In the genomic region with DNA sequence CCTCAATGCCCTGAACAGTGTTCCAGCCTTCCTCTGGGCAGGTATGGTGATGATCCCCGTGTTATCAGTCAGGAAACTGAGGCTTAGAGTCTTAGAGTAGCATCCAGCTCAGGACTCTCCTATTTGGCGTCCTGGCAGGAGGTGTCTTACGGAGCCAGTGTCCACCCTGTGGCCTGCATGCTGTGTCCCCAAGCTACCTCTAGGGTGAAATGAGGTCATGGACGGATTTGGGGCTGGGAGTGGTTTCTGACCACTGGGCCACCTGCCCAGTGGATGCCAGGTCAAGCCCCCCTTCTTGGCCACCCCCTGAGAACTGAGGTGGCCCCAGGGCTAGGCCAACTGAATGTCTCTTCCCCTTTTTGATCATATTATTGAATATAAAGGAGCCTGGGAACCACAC, we compare ENCODE assay signal across 23 cellular contexts. TPM values are rescaled to one million over a fixed set of nuclear protein-coding genes. Genes with fewer than 3 reads are reported as not detected.
A peak's percentile ranks its signal among the peaks of the same experiment; 100 is the strongest.
DNase-seq lines count a peak whose midpoint lies in the region; ATAC-seq and TF ChIP-seq lines count a peak whose summit lies in the region.
"Had no signal": no experiment of that assay in that cellular context is flagged by ENCODE, and none has a peak within 500 bp of the region (broad histone marks: within the 10 kb centered on the region; RNA-seq: fewer than 3 reads in every experiment).

No MANE protein-coding gene starts in this region.

- H3K4me1 ChIP-seq in heart left ventricle = peaks cover 6 to 62% (median 41%) of the 10 kb centered on the region in 12 donors
- peaks cover 7% of the 10 kb centered on the region for H3K4me1 ChIP-seq in smooth muscle cell (ENCODE audit: low read depth)

- no peak overlapping the region for H3K4me3 Mint-ChIP-seq in nephron
- H3K4me3 Mint-ChIP-seq: activated CD8-positive, alpha-beta T cell treated with anti-CD3 and anti-CD28 coated beads, Interleukin-2, amount 10 ng/mL, durations not matched to agents 7 days and 5 days; brain; T-helper 2 cell treated with Interferon-gamma antibody and Interleukin-4, amounts not matched to agents 5 μg/mL and 100 μg/mL, for 36 hours had no signal

- H3K27ac ChIP-seq in heart left ventricle (peak overlapping the region in 8 of 12 donors; percentile 54 to 92 (median 85)), WERI-Rb-1 (peak overlapping the region; percentile 20), smooth muscle cell (ENCODE audit: low read depth) (no peak overlapping the region)
- H3K27ac ChIP-seq: left lung, suprapubic skin had no signal

- no peaks in the 10 kb centered on the region for H3K36me3 Mint-ChIP-seq in nephron (ENCODE audit: low read depth)
- H3K36me3 Mint-ChIP-seq: brain; CD4-positive, CD25-positive, alpha-beta regulatory T cell had no signal

- no peaks in the 10 kb centered on the region for H3K36me3 ChIP-seq in heart left ventricle
- no peaks in the 10 kb centered on the region for H3K36me3 ChIP-seq in WERI-Rb-1
- no peaks in the 10 kb centered on the region for H3K36me3 ChIP-seq in smooth muscle cell (ENCODE audit: low read depth)
- H3K36me3 ChIP-seq: left lung, prostate gland, suprapubic skin had no signal

- TF ChIP-seq CTCF in heart left ventricle (IDR thresholded peaks at IDR 0.05) (peak in 1 of 12 donors; percentile 13), WERI-Rb-1 (IDR thresholded peaks at IDR 0.05; ENCODE audit: low read depth, low read length) (no peak), nephron (IDR thresholded peaks at IDR 0.05; ENCODE audit: unreplicated experiment in 3 of 3) (no peak), smooth muscle cell (IDR thresholded peaks at IDR 0.05; ENCODE audit: borderline replicate concordance, insufficient read depth, poor library complexity, severe bottlenecking) (peak; percentile 2)

- peak overlapping the region; percentile 7 for H3K4me2 ChIP-seq in smooth muscle cell

- no peaks in the 10 kb centered on the region for H3F3A ChIP-seq in smooth muscle cell (ENCODE audit: low read depth)

- H3K27me3 Mint-ChIP-seq in nephron (ENCODE audit: low read depth) = peaks cover 15% of the 10 kb centered on the region
- H3K27me3 Mint-ChIP-seq: CD4-positive, CD25-positive, alpha-beta regulatory T cell had no signal

- H3K79me2 ChIP-seq in smooth muscle cell (ENCODE audit: low read depth) = no peaks in the 10 kb centered on the region

- DNase-seq in heart left ventricle (no peak), Right ventricle myocardium superior (no peak), WERI-Rb-1 (peak; percentile 64), smooth muscle cell (lab: John Stamatoyannopoulos, UW; ENCODE audit: unreplicated experiment) (no peak), GM19240 (ENCODE audit: insufficient read length, low spot score) (no peak)
- DNase-seq: activated CD8-positive, alpha-beta T cell treated with anti-CD3 and anti-CD28 coated beads, Interleukin-2, amount 10 ng/mL, durations not matched to agents 7 days and 5 days; activated naive CD4-positive, alpha-beta T cell treated with anti-CD3 and anti-CD28 coated beads, Interleukin-2, amount 50 U/mL, for 16 hours; amniotic stem cell; CD4-positive, CD25-positive, alpha-beta regulatory T cell; Kasumi-1; NCI-H748 treated with DMSO at 0.1 percent for 48 hours; SHP77 treated with DMSO at 0.1 percent for 48 hours; stimulated activated naive CD4-positive, alpha-beta T cell had no signal

- H3K27me3 ChIP-seq in heart left ventricle = peaks cover 0 to 7% (median 0%) of the 10 kb centered on the region in 9 donors
- H3K27me3 ChIP-seq in WERI-Rb-1 (ENCODE audit: insufficient read depth, low read depth, severe bottlenecking) = no peaks in the 10 kb centered on the region
- H3K27me3 ChIP-seq in smooth muscle cell (ENCODE audit: low read depth) = no peaks in the 10 kb centered on the region
- H3K27me3 ChIP-seq: left lung, suprapubic skin had no signal

- no peaks in the 10 kb centered on the region for H4K20me1 ChIP-seq in smooth muscle cell (ENCODE audit: low read depth)

- WGBS in heart left ventricle, 4 donors = 46 to 79% (median 58%) methylated on average over 3 to 4 of the region's 4 CpGs
- WGBS in smooth muscle cell (ENCODE audit: low lambda C conversion rate) = 91% methylated on average over 4 of the region's 4 CpGs

- intact Hi-C loops in heart left ventricle (cut with DNase I) = loop anchor here in 1 of 10 donors (10.0 kb wide), 1 partner anchor 140 kb away; no protein-coding TSS in a partner anchor
- intact Hi-C loops in Right ventricle myocardium superior (cut with DNase I) = no loop called here

- no peak overlapping the region for H3K4me3 ChIP-seq in heart left ventricle
- H3K4me3 ChIP-seq in WERI-Rb-1 (ENCODE audit: low read depth, low read length) = no peak overlapping the region
- no peak overlapping the region for H3K4me3 ChIP-seq in smooth muscle cell
- H3K4me3 ChIP-seq: left lung, prostate gland, skin epidermis, suprapubic skin had no signal

- no peak overlapping the region for H2AFZ ChIP-seq in smooth muscle cell (ENCODE audit: low read depth)

- H3K9me3 ChIP-seq in heart left ventricle (no peaks in the 10 kb centered on the region), WERI-Rb-1 (ENCODE audit: severe bottlenecking) (no peaks in the 10 kb centered on the region), smooth muscle cell (replicated peaks; ENCODE audit: low read depth) (no peaks in the 10 kb centered on the region)
- H3K9me3 ChIP-seq: left lung, prostate gland, suprapubic skin had no signal

- ATAC-seq in heart left ventricle (no peak), Right ventricle myocardium superior (ENCODE audit: poor library complexity) (no peak), HG02759 (IDR thresholded peaks at IDR 0.05; ENCODE audit: unreplicated experiment) (no peak), HG02973 (IDR thresholded peaks at IDR 0.05; ENCODE audit: unreplicated experiment) (no peak)
- ATAC-seq: activated CD8-positive, alpha-beta T cell treated with anti-CD3 and anti-CD28 coated beads, Interleukin-2, amount 10 ng/mL, durations not matched to agents 7 days and 5 days; Panc1 had no signal

- TF ChIP-seq POLR2A in heart left ventricle (IDR thresholded peaks at IDR 0.05) = no peak

- peaks cover 40% of the 10 kb centered on the region for H3K4me1 Mint-ChIP-seq in nephron

- H3K9ac ChIP-seq in smooth muscle cell (ENCODE audit: low read depth) = no peak overlapping the region

- H3K27ac Mint-ChIP-seq in nephron = peak overlapping the region in 2 of 3 experiments; percentile 69 to 90
- H3K27ac Mint-ChIP-seq: activated CD8-positive, alpha-beta T cell treated with anti-CD3 and anti-CD28 coated beads, Interleukin-2, amount 10 ng/mL, durations not matched to agents 7 days and 5 days; CD4-positive, CD25-positive, alpha-beta regulatory T cell; T-helper 2 cell treated with Interferon-gamma antibody and Interleukin-4, amounts not matched to agents 5 μg/mL and 100 μg/mL, for 36 hours had no signal

- H3K9me3 Mint-ChIP-seq in nephron = no peaks in the 10 kb centered on the region
- H3K9me3 Mint-ChIP-seq: CD4-positive, CD25-positive, alpha-beta regulatory T cell; T-helper 2 cell treated with Interferon-gamma antibody and Interleukin-4, amounts not matched to agents 5 μg/mL and 100 μg/mL, for 36 hours had no signal

RNA-seq across cellular contexts. Expression of a gene that starts 27.2 kb away (rescaled TPM):
- total RNA-seq in heart left ventricle (100 to 1,000 TPM in 1 of 9 donors, 10 to 100 TPM in 8; 17.5 to 101 (median 34.9) TPM), Right ventricle myocardium superior (13.5 TPM), smooth muscle cell (11.7 and 13.9 TPM in 2 replicates)
- polyA plus RNA-seq in heart left ventricle (100 to 1,000 TPM in 1 of 2 donors, 1 to 10 TPM in 1; 9.1 to 121 TPM), smooth muscle cell (8.5 and 9.4 TPM in 2 replicates)
